Comparison of ENCODE assay signal across 8 cellular contexts in the genomic region with DNA sequence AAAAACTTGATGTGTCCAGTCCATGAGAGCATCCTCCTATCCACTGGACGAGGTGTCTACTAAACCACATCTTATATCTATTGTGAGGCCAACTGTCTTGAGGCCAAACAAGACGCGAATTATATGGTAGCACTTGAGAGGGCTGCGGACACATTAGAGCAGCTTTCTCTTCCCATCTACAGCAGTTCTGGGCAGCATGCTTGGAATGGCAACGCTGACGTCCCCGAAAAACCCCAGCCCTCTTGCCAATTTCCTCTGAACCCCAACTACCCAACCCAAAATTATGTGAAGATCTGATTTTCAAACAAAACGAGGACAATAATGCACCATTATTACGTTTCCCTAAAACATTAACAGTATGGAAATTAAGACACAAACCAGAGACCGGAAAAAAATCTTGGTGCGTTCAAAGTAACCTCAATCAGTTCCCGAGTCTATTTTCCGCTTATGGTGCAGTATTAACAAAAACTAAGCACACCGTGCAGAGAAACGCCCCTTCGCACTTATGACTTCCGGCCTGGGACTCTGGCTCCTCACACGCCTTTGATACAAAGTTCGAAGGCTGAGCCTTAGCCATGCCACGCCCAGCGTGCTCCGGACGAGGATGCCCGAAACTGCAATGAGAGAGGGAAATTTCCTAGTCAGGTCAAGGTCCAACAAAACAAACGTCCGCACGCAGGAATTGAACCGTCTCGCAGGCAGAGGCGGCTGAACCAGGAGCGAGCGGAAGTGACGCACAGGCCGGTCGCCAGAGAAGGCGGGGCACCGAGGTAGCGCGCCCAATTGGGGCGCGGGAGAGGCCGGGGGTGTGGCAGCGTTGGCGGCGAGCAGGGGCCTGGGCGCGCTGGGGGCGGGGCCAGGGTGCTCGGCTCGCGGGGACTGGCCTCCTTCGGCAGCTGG. TPM values are rescaled to one million over a fixed set of nuclear protein-coding genes. Genes with fewer than 3 reads are reported as not detected.
A peak's percentile ranks its signal among the peaks of the same experiment; 100 is the strongest.
DNase-seq lines count a peak whose midpoint lies in the region; ATAC-seq, FAIRE-seq and TF ChIP-seq lines count a peak whose summit lies in the region.

No MANE protein-coding gene starts in this region.

- ATAC-seq in DND-41 (ENCODE audit: insufficient read depth, low read depth) = peak; percentile 88
- peak; percentile 88 to 91 for ATAC-seq in naive thymus-derived CD8-positive, alpha-beta T cell
- peak; percentile 88 to 91 for ATAC-seq in stimulated activated naive B cell treated with anti-CD40 and anti-IgM and Interleukin-4, amounts not matched to agents 10 μg/mL and 1 μg/mL and 100 μg/mL, for 72 hours (replicated peaks)

- H3K9ac ChIP-seq in DND-41 (ENCODE audit: low read depth, low read length) = peak overlapping the region; percentile 77

- peak overlapping the region; percentile 92 for H3K4me2 ChIP-seq in DND-41 (ENCODE audit: insufficient read depth, low read length)

- H2AFZ ChIP-seq in DND-41 (ENCODE audit: low read depth, low read length) = peak overlapping the region; percentile 94

- no peaks in the 10 kb centered on the region for H3K27me3 ChIP-seq in DND-41 (ENCODE audit: insufficient read depth, low read length, poor library complexity)

- H3K9me3 Mint-ChIP-seq in naive thymus-derived CD8-positive, alpha-beta T cell = no peaks in the 10 kb centered on the region
- no peaks in the 10 kb centered on the region for H3K9me3 Mint-ChIP-seq in stimulated activated naive B cell treated with anti-CD40 and anti-IgM and Interleukin-4, amounts not matched to agents 10 μg/mL and 1 μg/mL and 100 μg/mL, for 72 hours

- no peaks in the 10 kb centered on the region for H3K36me3 Mint-ChIP-seq in naive thymus-derived CD8-positive, alpha-beta T cell
- H3K36me3 Mint-ChIP-seq in stimulated activated naive B cell treated with anti-CD40 and anti-IgM and Interleukin-4, amounts not matched to agents 10 μg/mL and 1 μg/mL and 100 μg/mL, for 72 hours = peaks cover 3% of the 10 kb centered on the region in 2 donors

- TF ChIP-seq POLR2A in H54 (IDR thresholded peaks at IDR 0.05; ENCODE audit: low read depth, low read length) = no peak

- H4K20me1 ChIP-seq in DND-41 (ENCODE audit: insufficient read depth, low read length) = 0 out of 2 replicates have a peak, but pooled peaks cover 2% of the 10 kb centered on the region

- H3K27ac Mint-ChIP-seq in naive thymus-derived CD8-positive, alpha-beta T cell = peak overlapping the region; percentile 98 to 100 (median 99)
- peak overlapping the region; percentile 96 for H3K27ac Mint-ChIP-seq in stimulated activated naive B cell treated with anti-CD40 and anti-IgM and Interleukin-4, amounts not matched to agents 10 μg/mL and 1 μg/mL and 100 μg/mL, for 72 hours

- H3K4me3 ChIP-seq in DND-41 (ENCODE audit: low read depth in 1 of 2, low read length in 2 of 2) = peak overlapping the region; percentile 48 to 76

- DNase-seq in DND-41 (peak; percentile 96), H54 (ENCODE audit: insufficient read length, low spot score) (peak; percentile 70), LoVo (ENCODE audit: low spot score) (peak; percentile 96), RWPE1 (ENCODE audit: low spot score) (peak; percentile 96), fibroblast of peridontal ligament (ENCODE audit: extremely low read depth) (peak; percentile 93)
- DNase-seq in activated T-helper 9 cell treated with anti-CD3 and anti-CD28 coated beads, Interleukin-2, amount 50 U/mL, for 16 hours (ENCODE audit: low read depth) = peak; percentile 96
- peak; percentile 93 to 97 (median 96) for DNase-seq in naive thymus-derived CD8-positive, alpha-beta T cell
- DNase-seq in stimulated activated naive B cell treated with anti-CD40 and anti-IgM and Interleukin-4, amounts not matched to agents 10 μg/mL and 1 μg/mL and 100 μg/mL, for 72 hours = peak; percentile 98

- peak overlapping the region; percentile 91 to 99 (median 96) for H3K4me3 Mint-ChIP-seq in naive thymus-derived CD8-positive, alpha-beta T cell
- H3K4me3 Mint-ChIP-seq in stimulated activated naive B cell treated with anti-CD40 and anti-IgM and Interleukin-4, amounts not matched to agents 10 μg/mL and 1 μg/mL and 100 μg/mL, for 72 hours = peak overlapping the region; percentile 93 to 95

- H3K27ac ChIP-seq in DND-41 (ENCODE audit: low read length) = peak overlapping the region; percentile 97
- peak overlapping the region; percentile 96 for H3K27ac ChIP-seq in RWPE1

- H3K36me3 ChIP-seq in DND-41 (ENCODE audit: insufficient read depth, low read length) = no peaks in the 10 kb centered on the region; the same call in 1 of the 2 replicates

- H3K4me1 Mint-ChIP-seq in naive thymus-derived CD8-positive, alpha-beta T cell = peaks cover 17 to 44% (median 41%) of the 10 kb centered on the region in 4 donors
- peaks cover 7 to 23% of the 10 kb centered on the region in 2 donors for H3K4me1 Mint-ChIP-seq in stimulated activated naive B cell treated with anti-CD40 and anti-IgM and Interleukin-4, amounts not matched to agents 10 μg/mL and 1 μg/mL and 100 μg/mL, for 72 hours

- H3K27me3 Mint-ChIP-seq in naive thymus-derived CD8-positive, alpha-beta T cell = peaks cover 0 to 3% (median 0%) of the 10 kb centered on the region in 5 donors
- H3K27me3 Mint-ChIP-seq in stimulated activated naive B cell treated with anti-CD40 and anti-IgM and Interleukin-4, amounts not matched to agents 10 μg/mL and 1 μg/mL and 100 μg/mL, for 72 hours = no peaks in the 10 kb centered on the region

- POLR2A ChIA-PET in RWPE1 (lab: Yijun Ruan, JAX; ENCODE audit: low non-redundant PET) = interaction anchor here (0.8 to 1.0 kb wide), 2 partner anchors 57 to 133 kb away, joined by 3 read pairs; no protein-coding TSS in a partner anchor
- POLR2A ChIA-PET in naive thymus-derived CD8-positive, alpha-beta T cell (lab: Charles Lee) = interaction anchor here (1.0 to 2.3 kb wide), 7 partner anchors 13 to 406 kb away, joined by 3 to 11 read pairs (median 6); partner anchors contain the start of genes LARP7, TIFA and ZGRF1

- CTCF ChIA-PET in RWPE1 (lab: Yijun Ruan, JAX) = no interaction called here

- peaks cover 40% of the 10 kb centered on the region for H3K4me1 ChIP-seq in DND-41 (ENCODE audit: insufficient read depth, low read length)

- peaks cover 51% of the 10 kb centered on the region for H3K79me2 ChIP-seq in DND-41 (ENCODE audit: insufficient read depth, low read length)

- TF ChIP-seq CTCF in DND-41 (IDR thresholded peaks at IDR 0.05; ENCODE audit: borderline replicate concordance, extremely low read depth, low read length, poor library complexity, severe bottlenecking) = no peak
- TF ChIP-seq CTCF in RWPE1 (conservative IDR thresholded peaks at IDR 0.05; ENCODE audit: low read depth) = no peak

- H3K9me3 ChIP-seq in DND-41 (ENCODE audit: insufficient read depth, low read length, severe bottlenecking) = no peaks in the 10 kb centered on the region

- peak; percentile 97 for FAIRE-seq in H54 (lab: Jason Lieb, UNC)

RNA-seq across cellular contexts. Expression of gene AP1AR, which starts 0.5 kb away (rescaled TPM):
- total RNA-seq in naive thymus-derived CD8-positive, alpha-beta T cell = 10 to 100 TPM; 21.3 to 23.7 TPM
- 10 to 100 TPM; 16.1 to 28.9 (median 16.8) TPM for polyA plus RNA-seq in naive thymus-derived CD8-positive, alpha-beta T cell

RNA-seq across cellular contexts. Expression of gene TIFA, which starts 54.6 kb away (rescaled TPM):
- 10 to 100 TPM; 11.4 to 12.6 TPM for total RNA-seq in naive thymus-derived CD8-positive, alpha-beta T cell
- 10 to 100 TPM in 2 of 3 donors, 1 to 10 TPM in 1; 9.7 to 15.8 (median 13.7) TPM for polyA plus RNA-seq in naive thymus-derived CD8-positive, alpha-beta T cell

Comparison
In these comparisons a context has a peak if more than half of its experiments do, and no peak if none do; other contexts are left out.
1. Peak in every context shown above with its lines: DNase-seq, ATAC-seq, H3K4me3 ChIP-seq and H3K27ac ChIP-seq.